1 cellular context compared by ENCODE assay signal in genomic region chr7:155305251-155305904, GRCh38.
TF ChIP-seq lines count a peak whose summit lies in the region.

No MANE protein-coding gene starts in this region.

TF ChIP-seq in WTC11, 78 proteins besides CTCF, POLR2A, EP300 and RAD21 (continued from another document):
- TF ChIP-seq AFF4 (CRISPR knock-in tag; IDR thresholded peaks at IDR 0.05; ENCODE audit: borderline replicate concordance) (no peak), SMAD3 (CRISPR knock-in tag; IDR thresholded peaks at IDR 0.05; ENCODE audit: borderline replicate concordance) (no peak), SOX15 (CRISPR knock-in tag; IDR thresholded peaks at IDR 0.05) (no peak), USF2 (CRISPR knock-in tag; IDR thresholded peaks at IDR 0.05) (no peak), CDX4 (CRISPR knock-in tag; IDR thresholded peaks at IDR 0.05; ENCODE audit: borderline replicate concordance) (no peak), ZNF416 (CRISPR knock-in tag; IDR thresholded peaks at IDR 0.05) (no peak)
